Comparison of ENCODE assay signal across 1 cellular context in genomic region chr6:3226422-3227362, GRCh38.
TF ChIP-seq lines count a peak whose summit lies in the region.

No MANE protein-coding gene starts in this region.

TF ChIP-seq in SK-N-SH treated with all-trans-retinoic acid at 6 μM for 48 hours, 23 proteins besides CTCF, POLR2A, EP300 and RAD21 (continued from another document):
- TF ChIP-seq TSHZ2 (CRISPR knock-in tag; IDR thresholded peaks at IDR 0.05), result no peak
- no peak for TF ChIP-seq CREB5 (CRISPR knock-in tag; IDR thresholded peaks at IDR 0.05; ENCODE audit: low read depth)
